In the genomic region with DNA sequence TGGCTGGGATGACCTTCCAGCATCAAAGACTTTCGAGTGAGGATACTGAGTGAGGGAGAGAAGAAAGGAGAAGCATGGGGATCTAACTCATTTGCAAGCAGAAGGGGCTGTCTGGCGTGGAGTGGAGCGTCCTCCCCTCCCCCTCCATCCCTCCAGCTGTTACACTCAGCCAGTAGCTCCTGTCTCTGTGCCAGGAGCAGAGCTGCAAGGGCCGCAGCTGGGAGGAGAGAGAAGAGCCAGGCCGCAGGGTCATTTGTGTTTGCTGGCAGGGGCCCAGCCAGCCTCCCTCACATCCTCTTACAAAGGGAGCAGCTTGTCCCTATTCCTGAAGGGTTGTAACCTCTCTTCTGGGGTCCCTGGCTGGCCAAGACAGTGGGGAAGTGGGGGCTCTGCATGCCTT, we compare ENCODE assay signal across 1 cellular context.
TF ChIP-seq lines count a peak whose summit lies in the region.

No MANE protein-coding gene starts in this region.

TF ChIP-seq in WTC11, 78 proteins besides CTCF, POLR2A, EP300 and RAD21 (continued from another document):
- TF ChIP-seq, protein P1, sequence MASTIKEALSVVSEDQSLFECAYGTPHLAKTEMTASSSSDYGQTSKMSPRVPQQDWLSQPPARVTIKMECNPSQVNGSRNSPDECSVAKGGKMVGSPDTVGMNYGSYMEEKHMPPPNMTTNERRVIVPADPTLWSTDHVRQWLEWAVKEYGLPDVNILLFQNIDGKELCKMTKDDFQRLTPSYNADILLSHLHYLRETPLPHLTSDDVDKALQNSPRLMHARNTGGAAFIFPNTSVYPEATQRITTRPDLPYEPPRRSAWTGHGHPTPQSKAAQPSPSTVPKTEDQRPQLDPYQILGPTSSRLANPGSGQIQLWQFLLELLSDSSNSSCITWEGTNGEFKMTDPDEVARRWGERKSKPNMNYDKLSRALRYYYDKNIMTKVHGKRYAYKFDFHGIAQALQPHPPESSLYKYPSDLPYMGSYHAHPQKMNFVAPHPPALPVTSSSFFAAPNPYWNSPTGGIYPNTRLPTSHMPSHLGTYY (CRISPR knock-in tag; IDR thresholded peaks at IDR 0.05) = no peak
- no peak for TF ChIP-seq FOXK1 (CRISPR knock-in tag; IDR thresholded peaks at IDR 0.05)
- TF ChIP-seq, protein P2, sequence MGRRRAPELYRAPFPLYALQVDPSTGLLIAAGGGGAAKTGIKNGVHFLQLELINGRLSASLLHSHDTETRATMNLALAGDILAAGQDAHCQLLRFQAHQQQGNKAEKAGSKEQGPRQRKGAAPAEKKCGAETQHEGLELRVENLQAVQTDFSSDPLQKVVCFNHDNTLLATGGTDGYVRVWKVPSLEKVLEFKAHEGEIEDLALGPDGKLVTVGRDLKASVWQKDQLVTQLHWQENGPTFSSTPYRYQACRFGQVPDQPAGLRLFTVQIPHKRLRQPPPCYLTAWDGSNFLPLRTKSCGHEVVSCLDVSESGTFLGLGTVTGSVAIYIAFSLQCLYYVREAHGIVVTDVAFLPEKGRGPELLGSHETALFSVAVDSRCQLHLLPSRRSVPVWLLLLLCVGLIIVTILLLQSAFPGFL (CRISPR knock-in tag; IDR thresholded peaks at IDR 0.05; ENCODE audit: borderline replicate concordance) = no peak
- TF ChIP-seq ELF4 (CRISPR knock-in tag; IDR thresholded peaks at IDR 0.05; ENCODE audit: low read depth) = no peak
- TF ChIP-seq, protein P3, sequence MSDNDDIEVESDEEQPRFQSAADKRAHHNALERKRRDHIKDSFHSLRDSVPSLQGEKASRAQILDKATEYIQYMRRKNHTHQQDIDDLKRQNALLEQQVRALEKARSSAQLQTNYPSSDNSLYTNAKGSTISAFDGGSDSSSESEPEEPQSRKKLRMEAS (CRISPR knock-in tag; IDR thresholded peaks at IDR 0.05) = no peak
